1 cellular context compared by ENCODE assay signal in the genomic region with DNA sequence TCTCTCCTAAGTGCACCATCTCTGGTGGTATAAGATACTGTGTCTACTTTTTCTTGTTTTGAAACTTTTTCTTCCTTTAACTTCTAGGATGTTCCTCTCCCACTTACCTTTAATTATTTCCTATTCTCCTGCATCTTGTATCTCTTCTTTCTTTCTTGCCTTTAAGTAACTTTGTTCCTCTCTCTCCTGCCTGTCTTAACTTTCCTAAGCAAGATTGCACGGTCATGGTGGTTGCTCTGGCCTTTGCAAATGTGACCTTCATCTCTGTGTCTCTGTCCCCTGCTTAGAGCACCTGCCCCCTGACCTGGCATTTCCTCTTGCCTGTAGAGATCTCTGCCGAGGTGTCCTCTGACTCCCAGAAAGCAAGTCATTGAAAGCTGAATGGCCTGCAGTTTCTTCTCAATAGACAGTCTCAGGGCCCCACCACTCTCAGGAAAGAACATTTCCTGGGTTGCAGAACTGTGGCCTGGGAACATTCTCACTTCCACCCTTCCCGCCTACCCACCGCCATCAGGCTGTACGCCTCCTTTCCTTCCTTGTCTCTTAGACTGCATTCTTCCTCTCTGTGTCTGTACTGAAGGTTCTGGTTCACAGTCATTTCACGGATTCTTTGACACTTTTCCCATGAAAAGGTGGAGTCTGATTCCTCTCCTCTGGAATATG.
TF ChIP-seq lines count a peak whose summit lies in the region.

No MANE protein-coding gene starts in this region.

TF ChIP-seq in WTC11, 78 proteins besides CTCF, POLR2A, EP300 and RAD21 (continued from another document):
- TF ChIP-seq, protein P1, sequence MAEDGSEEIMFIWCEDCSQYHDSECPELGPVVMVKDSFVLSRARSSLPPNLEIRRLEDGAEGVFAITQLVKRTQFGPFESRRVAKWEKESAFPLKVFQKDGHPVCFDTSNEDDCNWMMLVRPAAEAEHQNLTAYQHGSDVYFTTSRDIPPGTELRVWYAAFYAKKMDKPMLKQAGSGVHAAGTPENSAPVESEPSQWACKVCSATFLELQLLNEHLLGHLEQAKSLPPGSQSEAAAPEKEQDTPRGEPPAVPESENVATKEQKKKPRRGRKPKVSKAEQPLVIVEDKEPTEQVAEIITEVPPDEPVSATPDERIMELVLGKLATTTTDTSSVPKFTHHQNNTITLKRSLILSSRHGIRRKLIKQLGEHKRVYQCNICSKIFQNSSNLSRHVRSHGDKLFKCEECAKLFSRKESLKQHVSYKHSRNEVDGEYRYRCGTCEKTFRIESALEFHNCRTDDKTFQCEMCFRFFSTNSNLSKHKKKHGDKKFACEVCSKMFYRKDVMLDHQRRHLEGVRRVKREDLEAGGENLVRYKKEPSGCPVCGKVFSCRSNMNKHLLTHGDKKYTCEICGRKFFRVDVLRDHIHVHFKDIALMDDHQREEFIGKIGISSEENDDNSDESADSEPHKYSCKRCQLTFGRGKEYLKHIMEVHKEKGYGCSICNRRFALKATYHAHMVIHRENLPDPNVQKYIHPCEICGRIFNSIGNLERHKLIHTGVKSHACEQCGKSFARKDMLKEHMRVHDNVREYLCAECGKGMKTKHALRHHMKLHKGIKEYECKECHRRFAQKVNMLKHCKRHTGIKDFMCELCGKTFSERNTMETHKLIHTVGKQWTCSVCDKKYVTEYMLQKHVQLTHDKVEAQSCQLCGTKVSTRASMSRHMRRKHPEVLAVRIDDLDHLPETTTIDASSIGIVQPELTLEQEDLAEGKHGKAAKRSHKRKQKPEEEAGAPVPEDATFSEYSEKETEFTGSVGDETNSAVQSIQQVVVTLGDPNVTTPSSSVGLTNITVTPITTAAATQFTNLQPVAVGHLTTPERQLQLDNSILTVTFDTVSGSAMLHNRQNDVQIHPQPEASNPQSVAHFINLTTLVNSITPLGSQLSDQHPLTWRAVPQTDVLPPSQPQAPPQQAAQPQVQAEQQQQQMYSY (CRISPR knock-in tag; IDR thresholded peaks at IDR 0.05) = no peak
- TF ChIP-seq ELF4 (CRISPR knock-in tag; IDR thresholded peaks at IDR 0.05; ENCODE audit: low read depth) (no peak), NFATC4 (CRISPR knock-in tag; IDR thresholded peaks at IDR 0.05) (no peak), JAZF1 (CRISPR knock-in tag; IDR thresholded peaks at IDR 0.05) (no peak), NFYB (CRISPR knock-in tag; conservative IDR thresholded peaks at IDR 0.05; ENCODE audit: low read depth) (no peak), FOXJ3 (CRISPR knock-in tag; IDR thresholded peaks at IDR 0.05; ENCODE audit: borderline replicate concordance) (no peak), ATF1 (CRISPR knock-in tag; IDR thresholded peaks at IDR 0.05) (no peak), TP53 (CRISPR knock-in tag; IDR thresholded peaks at IDR 0.05) (no peak), FOXK1 (CRISPR knock-in tag; IDR thresholded peaks at IDR 0.05) (no peak), SMAD3 (CRISPR knock-in tag; IDR thresholded peaks at IDR 0.05; ENCODE audit: borderline replicate concordance) (no peak)
